ENCODE assay signal across 10 cellular contexts in the genomic region with DNA sequence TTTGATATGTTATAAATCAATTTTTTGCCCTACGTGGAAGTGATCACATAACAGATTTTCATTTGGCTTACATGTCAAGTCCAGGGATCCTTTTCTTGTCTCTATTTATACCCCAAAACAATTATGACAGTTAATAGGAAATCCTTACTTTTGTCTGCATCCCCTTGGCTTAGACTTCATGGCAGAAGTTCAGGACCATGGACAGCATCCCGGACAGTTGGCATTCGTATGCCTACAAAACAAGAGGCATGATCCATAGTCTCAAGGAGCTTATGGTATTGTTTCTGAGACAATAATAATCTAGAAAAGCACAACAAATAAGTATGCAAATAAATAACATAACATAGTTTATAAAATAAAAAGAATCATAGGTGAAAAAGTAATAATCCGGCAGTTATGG.
A peak's percentile ranks its signal among the peaks of the same experiment; 100 is the strongest.
DNase-seq lines count a peak whose midpoint lies in the region; ATAC-seq and TF ChIP-seq lines count a peak whose summit lies in the region.
"Had no signal": no experiment of that assay in that cellular context is flagged by ENCODE, and none has a peak within 500 bp of the region (broad histone marks: within the 10 kb centered on the region; RNA-seq: fewer than 3 reads in every experiment).

No MANE protein-coding gene starts in this region.

- H3K4me3 ChIP-seq in cardiac fibroblast (replicated peaks in 1 of 2; ENCODE audit: low read depth in 2 of 2, low read length in 2 of 2) (no peak overlapping the region), neuronal stem cell (ENCODE audit: low read length in 2 of 2) (no peak overlapping the region)
- H3K4me3 ChIP-seq in effector memory CD4-positive, alpha-beta T cell (ENCODE audit: insufficient read depth, low read depth, low read length, poor library complexity, severe bottlenecking): no peak overlapping the region

- H3K36me3 ChIP-seq in neuronal stem cell (replicated peaks in 1 of 2; ENCODE audit: control insufficient read depth in 2 of 2, insufficient read depth in 2 of 2, low read length in 2 of 2): no peaks in the 10 kb centered on the region
- no peaks in the 10 kb centered on the region for H3K36me3 ChIP-seq in effector memory CD4-positive, alpha-beta T cell (ENCODE audit: control insufficient read depth, insufficient read depth, low read length)

- WGBS in neuronal stem cell (ENCODE audit: extremely low coverage in 2 of 2, insufficient read length in 2 of 2, insufficient replicate concordance in 1 of 2), 2 donors: no CpG with 5 or more reads among the region's 4 CpGs

- H3K9ac ChIP-seq in neuronal stem cell (ENCODE audit: low read depth, low read length, poor library complexity): no peak overlapping the region

- H3K4ac ChIP-seq in neuronal stem cell (ENCODE audit: low read length): no peak overlapping the region

- H2BK15ac ChIP-seq in neuronal stem cell (ENCODE audit: low read length): no peak overlapping the region

- H3K14ac ChIP-seq in neuronal stem cell (ENCODE audit: low read length): no peak overlapping the region

- no peak overlapping the region for H2AFZ ChIP-seq in neuronal stem cell (ENCODE audit: low read length)

- H4K8ac ChIP-seq in neuronal stem cell (ENCODE audit: low read depth, low read length): no peak overlapping the region

- H2BK5ac ChIP-seq in neuronal stem cell (ENCODE audit: low read length): no peak overlapping the region

- no peak overlapping the region for H3K18ac ChIP-seq in neuronal stem cell (ENCODE audit: low read length)

- no peaks in the 10 kb centered on the region for H3K9me3 ChIP-seq in neuronal stem cell (replicated peaks in 1 of 2; ENCODE audit: control insufficient read depth in 2 of 2, insufficient read depth in 1 of 2, low read depth in 1 of 2, low read length in 2 of 2)
- no peaks in the 10 kb centered on the region for H3K9me3 ChIP-seq in effector memory CD4-positive, alpha-beta T cell (ENCODE audit: control insufficient read depth, low read length)

- no peak overlapping the region for H3K4me2 ChIP-seq in neuronal stem cell (ENCODE audit: insufficient read depth, low read length, poor library complexity, severe bottlenecking)

- peak; percentile 2 for DNase-seq in NOMO-1 treated with DMSO at 0.1 percent for 48 hours (lab: John Stamatoyannopoulos, UW; ENCODE audit: unreplicated experiment)
- DNase-seq in NOMO-1 treated with dmso at 0.1 percent for 144 hours (lab: John Stamatoyannopoulos, UW; ENCODE audit: unreplicated experiment): no peak
- DNase-seq in NAMALWA (ENCODE audit: low spot score): peak; percentile 22
- DNase-seq in cardiac fibroblast (ENCODE audit: low read depth in 2 of 2): peak; percentile 37 to 57
- DNase-seq in neuronal stem cell (ENCODE audit: low spot score): peak; percentile 74
- no peak for DNase-seq in NCI-H526 (lab: John Stamatoyannopoulos, UW)
- no peak for DNase-seq in effector memory CD4-positive, alpha-beta T cell
- DNase-seq: NCI-H1092 had no signal

- no peak overlapping the region for H2BK120ac ChIP-seq in neuronal stem cell (ENCODE audit: low read depth, low read length)

- TF ChIP-seq CTCF in cardiac fibroblast (IDR thresholded peaks at IDR 0.05; ENCODE audit: low read depth, low read length): no peak

- no peak overlapping the region for H2BK12ac ChIP-seq in neuronal stem cell (ENCODE audit: low read length)

- H3K4me1 ChIP-seq in neuronal stem cell (ENCODE audit: control insufficient read depth in 2 of 2, insufficient read depth in 1 of 2, low read depth in 1 of 2, low read length in 2 of 2): no peaks in the 10 kb centered on the region
- no peaks in the 10 kb centered on the region for H3K4me1 ChIP-seq in effector memory CD4-positive, alpha-beta T cell (ENCODE audit: control insufficient read depth, insufficient read depth, low read length, poor library complexity, severe bottlenecking)

- no peaks in the 10 kb centered on the region for H3K27me3 ChIP-seq in neuronal stem cell (ENCODE audit: control insufficient read depth in 3 of 3, insufficient read depth in 3 of 3, low read depth in 1 of 3, low read length in 3 of 3)
- H3K27me3 ChIP-seq in effector memory CD4-positive, alpha-beta T cell (replicated peaks; ENCODE audit: control insufficient read depth, insufficient read depth, low read length, poor library complexity, severe bottlenecking): no peaks in the 10 kb centered on the region

- no peak overlapping the region for H3K27ac ChIP-seq in neuronal stem cell (replicated peaks; ENCODE audit: low read length)
- H3K27ac ChIP-seq in effector memory CD4-positive, alpha-beta T cell (ENCODE audit: insufficient read depth, low read length, poor library complexity, severe bottlenecking): no peak overlapping the region
- H3K27ac ChIP-seq: epithelial cell of prostate had no signal

- H4K91ac ChIP-seq in neuronal stem cell (ENCODE audit: low read depth, low read length, poor library complexity): no peak overlapping the region

- no peaks in the 10 kb centered on the region for H3K79me1 ChIP-seq in neuronal stem cell (ENCODE audit: low read depth, low read length)

- H3K23ac ChIP-seq in neuronal stem cell (ENCODE audit: low read depth, low read length, poor library complexity): no peak overlapping the region

- no peak overlapping the region for H2AK5ac ChIP-seq in neuronal stem cell (ENCODE audit: low read depth, low read length)

- ATAC-seq in GM18519 (IDR thresholded peaks at IDR 0.05; ENCODE audit: low FRiP score, unreplicated experiment): no peak

Comparison
In these comparisons a context has a peak if more than half of its experiments do, and no peak if none do; other contexts are left out.
1. DNase-seq: peak in NOMO-1 treated with DMSO at 0.1 percent for 48 hours (single experiment), NAMALWA (single experiment), cardiac fibroblast (2 of 2) and neuronal stem cell (single experiment); none in NOMO-1 treated with dmso at 0.1 percent for 144 hours (single experiment), NCI-H526 (0 of 2) and effector memory CD4-positive, alpha-beta T cell (0 of 3).